In the genomic region with DNA sequence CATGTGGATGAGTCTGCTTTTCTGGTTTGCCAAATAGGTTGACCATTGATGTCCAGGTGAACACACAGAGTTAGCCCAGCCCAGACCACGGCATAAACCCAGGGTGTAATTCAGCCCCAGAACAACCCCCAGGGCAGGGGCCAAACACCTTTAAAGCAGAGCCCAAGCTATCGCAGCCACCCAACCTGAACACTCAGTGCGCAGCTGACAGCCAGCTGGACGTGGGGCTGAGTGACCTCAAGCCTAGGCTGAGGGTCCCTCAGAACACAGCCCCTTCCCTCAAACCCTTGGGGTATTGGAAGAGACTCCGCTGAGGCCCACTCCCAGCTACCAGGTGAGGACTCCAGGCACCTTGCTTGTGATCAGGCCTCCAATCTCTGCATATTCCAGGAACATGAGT, we compare ENCODE assay signal across 15 cellular contexts.
DNase-seq lines count a peak whose midpoint lies in the region; ATAC-seq and TF ChIP-seq lines count a peak whose summit lies in the region.
"Had no signal": no experiment of that assay in that cellular context is flagged by ENCODE, and none has a peak within 500 bp of the region (broad histone marks: within the 10 kb centered on the region; RNA-seq: fewer than 3 reads in every experiment).

No MANE protein-coding gene starts in this region.

- H3K9me3 Mint-ChIP-seq in progenitor cell of endocrine pancreas (ENCODE audit: low read depth), result no peaks in the 10 kb centered on the region
- H3K9me3 Mint-ChIP-seq: CD8-positive, alpha-beta T cell; H9 had no signal

- no peaks in the 10 kb centered on the region for H3K36me3 Mint-ChIP-seq in progenitor cell of endocrine pancreas (ENCODE audit: insufficient read depth)
- H3K36me3 Mint-ChIP-seq: CD8-positive, alpha-beta T cell had no signal

- H3K4me1 ChIP-seq in left ventricle myocardium inferior (peaks cover 42% of the 10 kb centered on the region), upper lobe of right lung (no peaks in the 10 kb centered on the region)

- H3K27me3 ChIP-seq in left ventricle myocardium inferior (ENCODE audit: low read depth) (peaks cover 26% of the 10 kb centered on the region), dorsolateral prefrontal cortex (peaks cover 0 to 7% (median 0%) of the 10 kb centered on the region in 45 donors), upper lobe of right lung (peaks cover 18% of the 10 kb centered on the region)

- intact Hi-C loops in left ventricle myocardium inferior (cut with micrococcal nuclease), result no loop called here
- intact Hi-C loops in Right ventricle myocardium inferior (cut with DNase I), result no loop called here
- intact Hi-C loops in dorsolateral prefrontal cortex (cut with DNase I), result loop anchor here (5.0 to 10.0 kb wide), 3 partner anchors 213 to 217 kb away; no protein-coding TSS in a partner anchor
- intact Hi-C loops in posterior vena cava (cut with DNase I), result no loop called here
- intact Hi-C loops in upper lobe of right lung (cut with DNase I), result no loop called here

- DNase-seq in left ventricle myocardium inferior, result no peak
- no peak for DNase-seq in Right ventricle myocardium inferior (ENCODE audit: missing footprints)
- DNase-seq in dorsolateral prefrontal cortex, result peak in 2 of 10 donors; percentile 12 to 37
- peak; percentile 68 for DNase-seq in posterior vena cava (ENCODE audit: low spot score)
- DNase-seq in upper lobe of right lung, result peak; percentile 30
- no peak for DNase-seq in central memory CD4-positive, alpha-beta T cell
- no peak for DNase-seq in progenitor cell of endocrine pancreas (ENCODE audit: low spot score, unreplicated experiment)
- no peak for DNase-seq in germinal center (ENCODE audit: low spot score)
- DNase-seq: 8988T; Calu3; CD8-positive, alpha-beta T cell; DMS79 treated with DMSO at 0.1 percent for 48 hours; H9 had no signal

- H3K27ac ChIP-seq in left ventricle myocardium inferior (replicated peaks) (peak overlapping the region; percentile 93), dorsolateral prefrontal cortex (peak overlapping the region in 58 of 59 donors; percentile 51 to 99 (median 94)), upper lobe of right lung (no peak overlapping the region)
- H3K27ac ChIP-seq: BLaER1 had no signal

- no peak overlapping the region for H3K4me3 Mint-ChIP-seq in progenitor cell of endocrine pancreas (ENCODE audit: low read depth)
- H3K4me3 Mint-ChIP-seq: CD8-positive, alpha-beta T cell; H9 had no signal

- H3K27ac Mint-ChIP-seq in progenitor cell of endocrine pancreas, result no peak overlapping the region
- H3K27ac Mint-ChIP-seq: CD8-positive, alpha-beta T cell; H9 had no signal

- peaks cover 32% of the 10 kb centered on the region for H3K27me3 Mint-ChIP-seq in progenitor cell of endocrine pancreas

- H3K9me3 ChIP-seq in left ventricle myocardium inferior (replicated peaks) (no peaks in the 10 kb centered on the region), upper lobe of right lung (no peaks in the 10 kb centered on the region)
- H3K9me3 ChIP-seq: BLaER1 had no signal

- peaks cover 7% of the 10 kb centered on the region for H3K4me1 Mint-ChIP-seq in progenitor cell of endocrine pancreas (ENCODE audit: low read depth)

- ATAC-seq in Right ventricle myocardium inferior (no peak), upper lobe of right lung (no peak)
- ATAC-seq: CD8-positive, alpha-beta T cell; GM12878 had no signal

- TF ChIP-seq CTCF in left ventricle myocardium inferior (IDR thresholded peaks at IDR 0.05; ENCODE audit: borderline replicate concordance) (no peak), dorsolateral prefrontal cortex (IDR thresholded peaks at IDR 0.05 in 54 of 56, conservative IDR thresholded peaks at IDR 0.05 in 2 of 56; ENCODE audit: low read depth in 1 of 56, partially characterized antibody in 56 of 56) (no peak), upper lobe of right lung (IDR thresholded peaks at IDR 0.05) (no peak), progenitor cell of endocrine pancreas (IDR thresholded peaks at IDR 0.05; ENCODE audit: unreplicated experiment) (no peak)

- H3K4me3 ChIP-seq in left ventricle myocardium inferior (no peak overlapping the region), dorsolateral prefrontal cortex (no peak overlapping the region), upper lobe of right lung (no peak overlapping the region)
- H3K4me3 ChIP-seq: BLaER1, GM12878 had no signal

- H3K36me3 ChIP-seq in left ventricle myocardium inferior, result no peaks in the 10 kb centered on the region
- H3K36me3 ChIP-seq in upper lobe of right lung, result no peaks in the 10 kb centered on the region
- H3K36me3 ChIP-seq: BLaER1 had no signal

Comparison
In these comparisons a context has a peak if more than half of its experiments do, and no peak if none do; other contexts are left out.
1. DNase-seq: peak in posterior vena cava (single experiment) and upper lobe of right lung (single experiment); none in left ventricle myocardium inferior (single experiment), Right ventricle myocardium inferior (single experiment), central memory CD4-positive, alpha-beta T cell (single experiment), progenitor cell of endocrine pancreas (single experiment) and germinal center (single experiment).
2. intact Hi-C loops: an anchor here in dorsolateral prefrontal cortex (5.0 to 10.0 kb wide); none called in left ventricle myocardium inferior, Right ventricle myocardium inferior, posterior vena cava and upper lobe of right lung.